In the genomic region with DNA sequence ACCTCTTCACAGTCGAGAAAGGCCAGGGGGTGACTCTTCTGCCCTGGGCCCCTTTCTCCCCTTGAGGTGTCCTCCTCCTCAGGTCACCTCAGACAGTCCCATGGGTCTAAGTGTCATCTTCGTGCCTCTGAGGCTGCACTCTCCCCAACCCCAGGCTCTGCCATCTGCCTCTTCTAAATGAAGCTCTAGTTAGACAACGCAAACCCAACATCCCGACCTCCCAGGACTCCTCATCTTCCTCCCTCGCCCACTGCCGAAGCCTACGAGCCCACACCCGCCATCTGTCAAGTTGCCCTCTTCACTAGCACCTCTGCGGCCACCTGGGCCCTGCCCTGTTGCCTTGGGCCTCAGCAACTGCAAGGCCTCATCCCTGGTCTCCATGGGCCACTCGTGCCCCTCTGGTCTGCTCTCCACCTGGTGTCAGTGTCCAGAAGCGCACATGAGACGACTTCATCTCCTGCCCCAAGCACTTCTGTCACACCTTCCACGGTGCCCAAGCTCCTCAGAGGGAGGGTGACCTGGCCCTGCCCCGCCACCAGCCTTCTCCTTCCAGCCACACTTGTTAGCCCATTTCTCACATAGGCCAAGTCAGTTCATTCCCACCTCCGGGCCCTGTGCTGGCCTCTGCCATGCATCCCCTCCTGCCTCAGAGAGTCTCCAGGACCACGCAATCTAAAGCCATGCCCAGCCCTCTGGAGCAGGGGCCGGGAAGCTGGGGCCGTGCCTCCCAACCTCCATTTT, we compare ENCODE assay signal across 12 cellular contexts. TPM values are rescaled to one million over a fixed set of nuclear protein-coding genes. Genes with fewer than 3 reads are reported as not detected.
DNase-seq lines count a peak whose midpoint lies in the region; ATAC-seq and TF ChIP-seq lines count a peak whose summit lies in the region.
"Had no signal": no experiment of that assay in that cellular context is flagged by ENCODE, and none has a peak within 500 bp of the region (broad histone marks: within the 10 kb centered on the region; RNA-seq: fewer than 3 reads in every experiment).

No MANE protein-coding gene starts in this region.

- no peaks in the 10 kb centered on the region for H3K9me3 ChIP-seq in right cardiac atrium (ENCODE audit: control insufficient read depth, low read length)
- no peaks in the 10 kb centered on the region for H3K9me3 ChIP-seq in ovary

- H3K36me3 Mint-ChIP-seq in WTC11, result peaks cover 55% of the 10 kb centered on the region

- no peaks in the 10 kb centered on the region for H3K27me3 Mint-ChIP-seq in WTC11 (ENCODE audit: low read depth)

- intact Hi-C loops in right cardiac atrium (cut with DNase I) (no loop called here), ovary (cut with DNase I) (no loop called here)

- no peaks in the 10 kb centered on the region for H3K36me3 ChIP-seq in ovary

- CTCF ChIA-PET in WTC11 (lab: Charles Lee), result interaction anchor here (1.0 to 1.1 kb wide), 3 partner anchors 8 to 18 kb away, joined by 3 read pairs; no protein-coding TSS in a partner anchor

- no peak for TF ChIP-seq EP300 in ovary (IDR thresholded peaks at IDR 0.05)

- DNase-seq in DMS53 (lab: John Stamatoyannopoulos, UW) (peak; percentile 33), DMS53 treated with DMSO at 0.1 percent for 48 hours (lab: John Stamatoyannopoulos, UW; ENCODE audit: unreplicated experiment) (no peak), WTC11 (ENCODE audit: low spot score) (no peak), right cardiac atrium (peak in 2 of 3 donors; percentile 51 to 54), ovary (peak in 3 of 5 donors; percentile 21 to 31 (median 21)), NCI-H524 treated with DMSO at 0.1 percent for 48 hours (lab: John Stamatoyannopoulos, UW) (no peak), NCI-H446 treated with DMSO at 0.1 percent for 48 hours (lab: John Stamatoyannopoulos, UW) (no peak)
- DNase-seq: activated naive CD4-positive, alpha-beta T cell treated with Interleukin-2 at 50 U/mL for 16 hours; foreskin melanocyte; PC-9 had no signal

- H3K4me3 ChIP-seq in right cardiac atrium (ENCODE audit: low read length) (no peak overlapping the region), ovary (no peak overlapping the region)
- H3K4me3 ChIP-seq: PC-9 had no signal

- no peaks in the 10 kb centered on the region for H3K4me1 Mint-ChIP-seq in WTC11

- TF ChIP-seq CTCF in WTC11 (IDR thresholded peaks at IDR 0.05) (no peak), ovary (IDR thresholded peaks at IDR 0.05) (no peak)

- H3K9me3 Mint-ChIP-seq in WTC11, result no peaks in the 10 kb centered on the region

- no peaks in the 10 kb centered on the region for H3K27me3 ChIP-seq in right cardiac atrium (ENCODE audit: control insufficient read depth, insufficient read depth)
- H3K27me3 ChIP-seq in ovary, result no peaks in the 10 kb centered on the region

- H3K27ac ChIP-seq in right cardiac atrium (ENCODE audit: low read length) (no peak overlapping the region), ovary (no peak overlapping the region)
- H3K27ac ChIP-seq: 22Rv1, PC-9 had no signal

- peak overlapping the region; percentile 8; the same call in 1 of the 2 replicates for H3K27ac Mint-ChIP-seq in WTC11

- WGBS in right cardiac atrium, result 90% methylated on average over 18 of the region's 18 CpGs
- 86 to 89% (median 87%) methylated on average over 18 of the region's 18 CpGs for WGBS in ovary, 3 donors

- H3K4me3 Mint-ChIP-seq in WTC11, result no peak overlapping the region

- POLR2A ChIA-PET in WTC11 (lab: Charles Lee), result interaction anchor here (1.0 kb wide), 1 partner anchor 242 kb away, joined by 3 read pairs; no protein-coding TSS in a partner anchor

- ATAC-seq in WTC11 (no peak; the same call in 1 of the 2 replicates), right cardiac atrium (no peak), GM19023 (IDR thresholded peaks at IDR 0.05; ENCODE audit: unreplicated experiment) (no peak)

- no peaks in the 10 kb centered on the region for H3K4me1 ChIP-seq in right cardiac atrium (ENCODE audit: control insufficient read depth, insufficient read depth, low read length)
- H3K4me1 ChIP-seq in ovary (ENCODE audit: insufficient read depth), result no peaks in the 10 kb centered on the region

- no peak for TF ChIP-seq POLR2A in ovary (IDR thresholded peaks at IDR 0.05)

TF ChIP-seq in WTC11, 78 proteins besides CTCF, POLR2A, EP300 and RAD21:
- TF ChIP-seq TEAD4 (CRISPR knock-in tag; IDR thresholded peaks at IDR 0.05), result no peak
- TF ChIP-seq, protein P1, sequence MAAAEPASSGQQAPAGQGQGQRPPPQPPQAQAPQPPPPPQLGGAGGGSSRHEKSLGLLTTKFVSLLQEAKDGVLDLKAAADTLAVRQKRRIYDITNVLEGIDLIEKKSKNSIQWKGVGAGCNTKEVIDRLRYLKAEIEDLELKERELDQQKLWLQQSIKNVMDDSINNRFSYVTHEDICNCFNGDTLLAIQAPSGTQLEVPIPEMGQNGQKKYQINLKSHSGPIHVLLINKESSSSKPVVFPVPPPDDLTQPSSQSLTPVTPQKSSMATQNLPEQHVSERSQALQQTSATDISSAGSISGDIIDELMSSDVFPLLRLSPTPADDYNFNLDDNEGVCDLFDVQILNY (CRISPR knock-in tag; IDR thresholded peaks at IDR 0.05), result no peak
- no peak for TF ChIP-seq ZNF138 (CRISPR knock-in tag; conservative IDR thresholded peaks at IDR 0.05)
- TF ChIP-seq, protein P2, sequence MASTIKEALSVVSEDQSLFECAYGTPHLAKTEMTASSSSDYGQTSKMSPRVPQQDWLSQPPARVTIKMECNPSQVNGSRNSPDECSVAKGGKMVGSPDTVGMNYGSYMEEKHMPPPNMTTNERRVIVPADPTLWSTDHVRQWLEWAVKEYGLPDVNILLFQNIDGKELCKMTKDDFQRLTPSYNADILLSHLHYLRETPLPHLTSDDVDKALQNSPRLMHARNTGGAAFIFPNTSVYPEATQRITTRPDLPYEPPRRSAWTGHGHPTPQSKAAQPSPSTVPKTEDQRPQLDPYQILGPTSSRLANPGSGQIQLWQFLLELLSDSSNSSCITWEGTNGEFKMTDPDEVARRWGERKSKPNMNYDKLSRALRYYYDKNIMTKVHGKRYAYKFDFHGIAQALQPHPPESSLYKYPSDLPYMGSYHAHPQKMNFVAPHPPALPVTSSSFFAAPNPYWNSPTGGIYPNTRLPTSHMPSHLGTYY (CRISPR knock-in tag; IDR thresholded peaks at IDR 0.05), result no peak
- TF ChIP-seq, protein P3, sequence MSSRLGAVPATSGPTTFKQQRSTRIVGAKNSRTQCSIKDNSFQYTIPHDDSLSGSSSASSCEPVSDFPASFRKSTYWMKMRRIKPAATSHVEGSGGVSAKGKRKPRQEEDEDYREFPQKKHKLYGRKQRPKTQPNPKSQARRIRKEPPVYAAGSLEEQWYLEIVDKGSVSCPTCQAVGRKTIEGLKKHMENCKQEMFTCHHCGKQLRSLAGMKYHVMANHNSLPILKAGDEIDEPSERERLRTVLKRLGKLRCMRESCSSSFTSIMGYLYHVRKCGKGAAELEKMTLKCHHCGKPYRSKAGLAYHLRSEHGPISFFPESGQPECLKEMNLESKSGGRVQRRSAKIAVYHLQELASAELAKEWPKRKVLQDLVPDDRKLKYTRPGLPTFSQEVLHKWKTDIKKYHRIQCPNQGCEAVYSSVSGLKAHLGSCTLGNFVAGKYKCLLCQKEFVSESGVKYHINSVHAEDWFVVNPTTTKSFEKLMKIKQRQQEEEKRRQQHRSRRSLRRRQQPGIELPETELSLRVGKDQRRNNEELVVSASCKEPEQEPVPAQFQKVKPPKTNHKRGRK (CRISPR knock-in tag; IDR thresholded peaks at IDR 0.05; ENCODE audit: borderline replicate concordance), result no peak
- no peak for TF ChIP-seq ELF4 (CRISPR knock-in tag; IDR thresholded peaks at IDR 0.05; ENCODE audit: low read depth)
- TF ChIP-seq FOXK1 (CRISPR knock-in tag; IDR thresholded peaks at IDR 0.05), result no peak
TF ChIP-seq in WTC11: peak in this region for 0.

RNA-seq across cellular contexts. Expression of gene RRBP1, which starts 53.8 kb away (rescaled TPM):
- total RNA-seq in WTC11 (2021) (161 to 171 TPM (median 162 TPM) in 3 replicates), right cardiac atrium (100 to 1,000 TPM in 1 of 4 donors, 10 to 100 TPM in 3; 49.8 to 120 (median 57.1) TPM), ovary (100 to 1,000 TPM in 2 of 7 donors, 10 to 100 TPM in 5; 29.2 to 159 (median 96.2) TPM)
- polyA plus RNA-seq in right cardiac atrium (38.2 TPM), ovary (10 to 100 TPM; 51.8 to 64.4 TPM)

RNA-seq across cellular contexts. Expression of gene DSTN, which starts 58.4 kb away (rescaled TPM):
- total RNA-seq in WTC11 (2021), result 145 to 153 TPM (median 149 TPM) in 3 replicates
- total RNA-seq in right cardiac atrium, result 100 to 1,000 TPM; 720 to 770 (median 741) TPM
- polyA plus RNA-seq in right cardiac atrium, result 929 TPM
- total RNA-seq in ovary, result 100 to 1,000 TPM; 162 to 429 (median 299) TPM
- polyA plus RNA-seq in ovary, result 1,000 to 10,000 TPM in 1 of 2 donors, 100 to 1,000 TPM in 1; 404 to 1,033 TPM

Comparison
In these comparisons a context has a peak if more than half of its experiments do, and no peak if none do; other contexts are left out.
1. DNase-seq: peak in DMS53 (single experiment), right cardiac atrium (2 of 3) and ovary (3 of 5); none in DMS53 treated with DMSO at 0.1 percent for 48 hours (single experiment), WTC11 (single experiment), NCI-H524 treated with DMSO at 0.1 percent for 48 hours (single experiment) and NCI-H446 treated with DMSO at 0.1 percent for 48 hours (single experiment).